1 cellular context compared by ENCODE assay signal in genomic region chr14:45089813-45090212, GRCh38.
TF ChIP-seq lines count a peak whose summit lies in the region.

No MANE protein-coding gene starts in this region.

TF ChIP-seq in HepG2, 621 proteins besides CTCF, POLR2A, EP300 and RAD21:
- TF ChIP-seq LBX2 (CRISPR knock-in tag; IDR thresholded peaks at IDR 0.05; ENCODE audit: borderline replicate concordance) (no peak), FOXA1 (IDR thresholded peaks at IDR 0.05) (no peak), FOXA1 (CRISPR knock-in tag; IDR thresholded peaks at IDR 0.05) (no peak), ZNF749 (CRISPR knock-in tag; IDR thresholded peaks at IDR 0.05; ENCODE audit: borderline replicate concordance) (no peak), ZNF224 (CRISPR knock-in tag; IDR thresholded peaks at IDR 0.05) (no peak), REXO4 (CRISPR knock-in tag; IDR thresholded peaks at IDR 0.05; ENCODE audit: borderline replicate concordance) (no peak), MXD1 (CRISPR knock-in tag; IDR thresholded peaks at IDR 0.05) (no peak), GABPA (IDR thresholded peaks at IDR 0.05; ENCODE audit: low read depth, low read length) (no peak), GABPA (CRISPR knock-in tag; IDR thresholded peaks at IDR 0.05; ENCODE audit: low read depth) (no peak), ZBTB10 (CRISPR knock-in tag; IDR thresholded peaks at IDR 0.05; ENCODE audit: borderline replicate concordance) (no peak), ZNF331 (CRISPR knock-in tag; IDR thresholded peaks at IDR 0.05) (no peak), ZNF790 (CRISPR knock-in tag; IDR thresholded peaks at IDR 0.05; ENCODE audit: borderline replicate concordance) (no peak), POGZ (CRISPR knock-in tag; IDR thresholded peaks at IDR 0.05) (no peak), ZNF619 (CRISPR knock-in tag; IDR thresholded peaks at IDR 0.05) (no peak), ZNF546 (CRISPR knock-in tag; conservative IDR thresholded peaks at IDR 0.05) (no peak), HDAC6 (IDR thresholded peaks at IDR 0.05; ENCODE audit: low read depth, low read length) (no peak), PHF21A (CRISPR knock-in tag; IDR thresholded peaks at IDR 0.05) (no peak), BRD4 (CRISPR knock-in tag; IDR thresholded peaks at IDR 0.05) (no peak), ZNF430 (CRISPR knock-in tag; IDR thresholded peaks at IDR 0.05) (no peak), ZNF382 (CRISPR knock-in tag; IDR thresholded peaks at IDR 0.05; ENCODE audit: borderline replicate concordance) (no peak), ZNF597 (CRISPR knock-in tag; IDR thresholded peaks at IDR 0.05) (no peak)
- TF ChIP-seq, protein P1, sequence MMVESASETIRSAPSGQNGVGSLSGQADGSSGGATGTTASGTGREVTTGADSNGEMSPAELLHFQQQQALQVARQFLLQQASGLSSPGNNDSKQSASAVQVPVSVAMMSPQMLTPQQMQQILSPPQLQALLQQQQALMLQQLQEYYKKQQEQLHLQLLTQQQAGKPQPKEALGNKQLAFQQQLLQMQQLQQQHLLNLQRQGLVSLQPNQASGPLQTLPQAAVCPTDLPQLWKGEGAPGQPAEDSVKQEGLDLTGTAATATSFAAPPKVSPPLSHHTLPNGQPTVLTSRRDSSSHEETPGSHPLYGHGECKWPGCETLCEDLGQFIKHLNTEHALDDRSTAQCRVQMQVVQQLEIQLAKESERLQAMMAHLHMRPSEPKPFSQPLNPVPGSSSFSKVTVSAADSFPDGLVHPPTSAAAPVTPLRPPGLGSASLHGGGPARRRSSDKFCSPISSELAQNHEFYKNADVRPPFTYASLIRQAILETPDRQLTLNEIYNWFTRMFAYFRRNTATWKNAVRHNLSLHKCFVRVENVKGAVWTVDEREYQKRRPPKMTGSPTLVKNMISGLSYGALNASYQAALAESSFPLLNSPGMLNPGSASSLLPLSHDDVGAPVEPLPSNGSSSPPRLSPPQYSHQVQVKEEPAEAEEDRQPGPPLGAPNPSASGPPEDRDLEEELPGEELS (CRISPR knock-in tag; IDR thresholded peaks at IDR 0.05), result no peak
